Comparison of ENCODE assay signal across 1 cellular context in the genomic region with DNA sequence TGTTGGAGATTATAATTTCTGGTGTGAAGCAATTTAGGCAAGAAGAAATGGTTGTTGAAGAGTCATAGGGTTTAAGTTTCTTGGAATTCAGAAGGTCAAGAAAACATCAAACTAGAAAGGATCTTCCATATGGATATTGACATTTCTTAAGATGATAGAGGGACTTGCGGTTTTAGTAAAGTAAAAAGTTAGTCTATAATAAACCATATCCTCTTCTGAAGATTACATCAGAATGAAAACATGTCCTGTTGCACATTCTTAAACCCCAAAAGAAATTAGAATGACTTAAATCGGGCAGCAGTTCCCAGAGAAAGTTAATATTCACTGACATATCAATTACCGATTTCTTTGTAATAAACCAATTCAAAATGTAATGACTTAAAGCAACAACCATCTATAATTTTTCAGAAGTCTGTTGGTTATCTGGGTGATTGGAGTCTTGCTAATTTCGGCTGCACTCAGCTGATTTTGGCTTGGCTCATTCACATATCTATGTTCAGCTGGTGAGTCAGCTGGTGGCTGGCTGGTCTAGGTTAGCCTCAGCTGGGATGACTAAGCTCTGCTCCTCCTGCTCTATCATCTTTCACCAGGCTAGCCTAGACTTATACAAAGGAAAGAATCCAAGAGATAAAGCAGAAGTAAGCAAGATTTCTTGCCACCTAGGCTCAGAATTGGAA.
TF ChIP-seq lines count a peak whose summit lies in the region.

No MANE protein-coding gene starts in this region.

TF ChIP-seq in K562, 482 proteins besides CTCF, POLR2A, EP300 and RAD21 (continued from another document):
- TF ChIP-seq STAT5A (IDR thresholded peaks at IDR 0.05; ENCODE audit: borderline replicate concordance, low read length) = peak; percentile 46; the same call in 1 of the 2 replicates
